ENCODE assay signal across 25 cellular contexts in genomic region chr5:112355058-112355685, GRCh38.
"Had no signal": no experiment of that assay in that cellular context is flagged by ENCODE, and none has a peak within 500 bp of the region (broad histone marks: within the 10 kb centered on the region; RNA-seq: fewer than 3 reads in every experiment).

No MANE protein-coding gene starts in this region.

- H3K27ac ChIP-seq: ascending aorta, epithelial cell of prostate, pancreas, spleen, thoracic aorta, upper lobe of right lung, VCaP had no signal

- H3K36me3 ChIP-seq: ascending aorta, pancreas, spleen, thoracic aorta, upper lobe of right lung had no signal

- ATAC-seq: left cardiac atrium; mucosa of descending colon; pancreas; stimulated activated naive B cell treated with anti-CD40 and anti-IgM and Interleukin-4, amounts not matched to agents 10 μg/mL and 1 μg/mL and 100 μg/mL, for 72 hours; upper lobe of right lung had no signal

- H3K4me3 ChIP-seq: ascending aorta, mucosa of descending colon, pancreas, spleen, thoracic aorta, upper lobe of right lung had no signal

- FAIRE-seq: bronchial epithelial cell, pancreas had no signal

- H3K27me3 Mint-ChIP-seq: dendritic cell treated with granulocyte-macrophage colony-stimulating factor and Interleukin-4, amounts not matched to agents 40 ng/mL and 50 ng/mL, for 4 days had no signal

- H3K4me1 ChIP-seq: pancreas, spleen, upper lobe of right lung had no signal

- H3K27ac Mint-ChIP-seq: activated naive CD4-positive, alpha-beta T cell treated with anti-CD3 and anti-CD28 coated beads, Interleukin-2, amount 10 ng/mL, durations not matched to agents 7 days and 5 days; dendritic cell treated with granulocyte-macrophage colony-stimulating factor and Interleukin-4, amounts not matched to agents 40 ng/mL and 50 ng/mL, for 4 days; naive B cell; stimulated activated naive B cell treated with anti-CD40 and anti-IgM and Interleukin-4, amounts not matched to agents 10 μg/mL and 1 μg/mL and 100 μg/mL, for 72 hours; T-helper 1 cell treated with Interleukin-12 subunit alpha and Interleukin-12 subunit beta and Interleukin-4 antibody, amounts not matched to agents 30 μg/mL and 1 μg/mL, for 36 hours had no signal

- H3K9me3 ChIP-seq: ascending aorta, mucosa of descending colon, pancreas, spleen, thoracic aorta, upper lobe of right lung had no signal

- H3K27me3 ChIP-seq: ascending aorta, pancreas, spleen, upper lobe of right lung had no signal

- DNase-seq: activated CD4-positive, alpha-beta T cell treated with anti-CD3 and anti-CD28 coated beads, Interleukin-2, amount 50 U/mL, for 1 hour; activated CD4-positive, CD25-positive, alpha-beta regulatory T cell treated with anti-CD3 and anti-CD28 coated beads, Interleukin-2, amount 50 U/mL, for 72 hours; activated CD8-positive, alpha-beta memory T cell treated with anti-CD3 and anti-CD28 coated beads for 24 hours; activated CD8-positive, alpha-beta memory T cell treated with anti-CD3 and anti-CD28 coated beads, Interleukin-2, amount 50 U/mL, for 48 hours; activated effector memory CD4-positive, alpha-beta T cell treated with Interleukin-2 at 50 U/mL for 16 hours; activated naive CD4-positive, alpha-beta T cell treated with anti-CD3 and anti-CD28 coated beads, Interleukin-2, amount 10 ng/mL, durations not matched to agents 7 days and 5 days; activated T-cell treated with anti-CD3 and anti-CD28 coated beads, Interleukin-2, amount 50 U/mL, for 48 hours; effector memory CD4-positive, alpha-beta T cell; foreskin fibroblast; left cardiac atrium; mesenchymal stem cell; mucosa of descending colon; naive B cell; pancreas; spleen; stimulated activated CD4-positive, alpha-beta T cell treated with anti-CD3 and anti-CD28 coated beads, Interleukin-4, amount 100 ng/mL, for 4 hours; stimulated activated naive B cell treated with anti-CD40 and anti-IgM and Interleukin-4, amounts not matched to agents 10 μg/mL and 1 μg/mL and 100 μg/mL, for 72 hours; upper lobe of right lung had no signal

- H3K4me3 Mint-ChIP-seq: activated naive CD4-positive, alpha-beta T cell treated with anti-CD3 and anti-CD28 coated beads, Interleukin-2, amount 10 ng/mL, durations not matched to agents 7 days and 5 days; dendritic cell treated with granulocyte-macrophage colony-stimulating factor and Interleukin-4, amounts not matched to agents 40 ng/mL and 50 ng/mL, for 4 days; naive B cell; stimulated activated naive B cell treated with anti-CD40 and anti-IgM and Interleukin-4, amounts not matched to agents 10 μg/mL and 1 μg/mL and 100 μg/mL, for 72 hours; T-helper 1 cell treated with Interleukin-12 subunit alpha and Interleukin-12 subunit beta and Interleukin-4 antibody, amounts not matched to agents 30 μg/mL and 1 μg/mL, for 36 hours had no signal

- H3K9me3 Mint-ChIP-seq: activated naive CD4-positive, alpha-beta T cell treated with anti-CD3 and anti-CD28 coated beads, Interleukin-2, amount 10 ng/mL, durations not matched to agents 7 days and 5 days; dendritic cell treated with granulocyte-macrophage colony-stimulating factor and Interleukin-4, amounts not matched to agents 40 ng/mL and 50 ng/mL, for 4 days; stimulated activated naive B cell treated with anti-CD40 and anti-IgM and Interleukin-4, amounts not matched to agents 10 μg/mL and 1 μg/mL and 100 μg/mL, for 72 hours; T-helper 1 cell treated with Interleukin-12 subunit alpha and Interleukin-12 subunit beta and Interleukin-4 antibody, amounts not matched to agents 30 μg/mL and 1 μg/mL, for 36 hours had no signal

- H3K4me1 Mint-ChIP-seq: activated naive CD4-positive, alpha-beta T cell treated with anti-CD3 and anti-CD28 coated beads, Interleukin-2, amount 10 ng/mL, durations not matched to agents 7 days and 5 days; naive B cell had no signal

- H3K36me3 Mint-ChIP-seq: activated naive CD4-positive, alpha-beta T cell treated with anti-CD3 and anti-CD28 coated beads, Interleukin-2, amount 10 ng/mL, durations not matched to agents 7 days and 5 days; naive B cell; stimulated activated naive B cell treated with anti-CD40 and anti-IgM and Interleukin-4, amounts not matched to agents 10 μg/mL and 1 μg/mL and 100 μg/mL, for 72 hours had no signal
